Comparison of ENCODE assay signal across 1 cellular context in genomic region chr21:45392206-45392971, GRCh38.
TF ChIP-seq lines count a peak whose summit lies in the region.

No MANE protein-coding gene starts in this region.

TF ChIP-seq in IMR-90, 13 proteins besides CTCF, POLR2A, EP300 and RAD21 (continued from another document):
- TF ChIP-seq RCOR1 (IDR thresholded peaks at IDR 0.05; ENCODE audit: insufficient replicate concordance, low read length), result no peak
